12 cellular contexts compared by ENCODE assay signal in genomic region chr18:60232541-60232940, GRCh38.
A peak's percentile ranks its signal among the peaks of the same experiment; 100 is the strongest.
DNase-seq lines count a peak whose midpoint lies in the region; ATAC-seq and TF ChIP-seq lines count a peak whose summit lies in the region.
"Had no signal": no experiment of that assay in that cellular context is flagged by ENCODE, and none has a peak within 500 bp of the region (broad histone marks: within the 10 kb centered on the region; RNA-seq: fewer than 3 reads in every experiment).

No MANE protein-coding gene starts in this region.

- no peaks in the 10 kb centered on the region for H3K4me1 ChIP-seq in tibial artery
- H3K4me1 ChIP-seq: Caco-2 had no signal

- H3K4me3 ChIP-seq in tibial artery = no peak overlapping the region

- DNase-seq in amniotic stem cell (lab: John Stamatoyannopoulos, UW) = peak; percentile 1
- DNase-seq in non-pigmented ciliary epithelial cell (ENCODE audit: low read depth) = peak; percentile 59
- DNase-seq in germinal center (ENCODE audit: low spot score) = no peak
- DNase-seq in tibial artery = no peak
- no peak for DNase-seq in NCI-H1436 treated with DMSO at 0.1 percent for 48 hours (lab: John Stamatoyannopoulos, UW)
- DNase-seq: Caco-2, NCI-H2029 had no signal

- TF ChIP-seq CTCF in tibial artery (IDR thresholded peaks at IDR 0.05) = no peak

- H3K27ac ChIP-seq in tibial artery = no peak overlapping the region
- H3K27ac ChIP-seq: VCaP had no signal

- no peaks in the 10 kb centered on the region for H3K36me3 ChIP-seq in tibial artery

- peak; percentile 88 for ATAC-seq in GM18867 (IDR thresholded peaks at IDR 0.05; ENCODE audit: unreplicated experiment)
- ATAC-seq in HG03354 (IDR thresholded peaks at IDR 0.05; ENCODE audit: poor library complexity, severe bottlenecking, unreplicated experiment) = peak; percentile 84
- no peak for ATAC-seq in GM19467 (IDR thresholded peaks at IDR 0.05; ENCODE audit: unreplicated experiment)
- ATAC-seq: activated T-helper 17 cell treated with anti-CD3 and anti-CD28 coated beads, Interleukin-2, amount 50 U/mL, for 72 hours had no signal

- no peaks in the 10 kb centered on the region for H3K27me3 ChIP-seq in tibial artery

- intact Hi-C loops in tibial artery (cut with DNase I; ENCODE audit: low total_unique reads) = no loop called here

- no peaks in the 10 kb centered on the region for H3K9me3 ChIP-seq in tibial artery
- H3K9me3 ChIP-seq: Caco-2 had no signal

Comparison
In these comparisons a context has a peak if more than half of its experiments do, and no peak if none do; other contexts are left out.
1. DNase-seq: peak in amniotic stem cell (single experiment) and non-pigmented ciliary epithelial cell (single experiment); none in germinal center (single experiment), tibial artery (0 of 2) and NCI-H1436 treated with DMSO at 0.1 percent for 48 hours (single experiment).